Comparison of ENCODE assay signal across 9 cellular contexts in genomic region chr15:64634020-64634419, GRCh38.
DNase-seq lines count a peak whose midpoint lies in the region; ATAC-seq, FAIRE-seq and TF ChIP-seq lines count a peak whose summit lies in the region.
"Had no signal": no experiment of that assay in that cellular context is flagged by ENCODE, and none has a peak within 500 bp of the region (broad histone marks: within the 10 kb centered on the region; RNA-seq: fewer than 3 reads in every experiment).

No MANE protein-coding gene starts in this region.

- peak; percentile 83 for FAIRE-seq in GM12892 (lab: Jason Lieb, UNC)
- FAIRE-seq: islet of Langerhans had no signal

- no peak for TF ChIP-seq CTCF in chondrocyte (IDR thresholded peaks at IDR 0.05)

- peak overlapping the region; percentile 61 for H3K27ac Mint-ChIP-seq in activated T-helper 17 cell treated with anti-CD3 and anti-CD28 coated beads, Interleukin-2, amount 50 U/mL, for 72 hours
- peak overlapping the region; percentile 76 to 89 for H3K27ac Mint-ChIP-seq in natural killer cell treated with Interleukin-12 subunit alpha and Interleukin-12 subunit beta and Interleukin-15 and Interleukin-18, amount 100 ng/mL, for 72 hours
- no peak overlapping the region for H3K27ac Mint-ChIP-seq in chondrocyte (ENCODE audit: unreplicated experiment)

- DNase-seq in GM12892 (ENCODE audit: insufficient read length) = peak; percentile 23
- peak; percentile 66 to 76 for DNase-seq in Kasumi-1 (lab: John Stamatoyannopoulos, UW)
- DNase-seq in natural killer cell treated with Interleukin-12 subunit alpha and Interleukin-12 subunit beta and Interleukin-15 and Interleukin-18, amount 100 ng/mL, for 72 hours (ENCODE audit: low spot score) = no peak
- no peak for DNase-seq in RPMI8226
- DNase-seq in SIG-M5 (lab: John Stamatoyannopoulos, UW) = no peak
- no peak for DNase-seq in chondrocyte (ENCODE audit: low spot score)

- H3K4me3 Mint-ChIP-seq in activated T-helper 17 cell treated with anti-CD3 and anti-CD28 coated beads, Interleukin-2, amount 50 U/mL, for 72 hours = peak overlapping the region; percentile 63
- H3K4me3 Mint-ChIP-seq in natural killer cell treated with Interleukin-12 subunit alpha and Interleukin-12 subunit beta and Interleukin-15 and Interleukin-18, amount 100 ng/mL, for 72 hours = peak overlapping the region; percentile 92
- no peak overlapping the region for H3K4me3 Mint-ChIP-seq in chondrocyte (ENCODE audit: unreplicated experiment)

- H3K27me3 Mint-ChIP-seq in activated T-helper 17 cell treated with anti-CD3 and anti-CD28 coated beads, Interleukin-2, amount 50 U/mL, for 72 hours = no peaks in the 10 kb centered on the region
- no peaks in the 10 kb centered on the region for H3K27me3 Mint-ChIP-seq in natural killer cell treated with Interleukin-12 subunit alpha and Interleukin-12 subunit beta and Interleukin-15 and Interleukin-18, amount 100 ng/mL, for 72 hours
- no peaks in the 10 kb centered on the region for H3K27me3 Mint-ChIP-seq in chondrocyte (ENCODE audit: low read depth)

- TF ChIP-seq POLR2A in GM12892 (IDR thresholded peaks at IDR 0.05; ENCODE audit: low read depth, low read length) = no peak

- peaks cover 26% of the 10 kb centered on the region for H3K36me3 Mint-ChIP-seq in activated T-helper 17 cell treated with anti-CD3 and anti-CD28 coated beads, Interleukin-2, amount 50 U/mL, for 72 hours (ENCODE audit: low read depth)
- peaks cover 9% of the 10 kb centered on the region for H3K36me3 Mint-ChIP-seq in natural killer cell treated with Interleukin-12 subunit alpha and Interleukin-12 subunit beta and Interleukin-15 and Interleukin-18, amount 100 ng/mL, for 72 hours
- H3K36me3 Mint-ChIP-seq in chondrocyte (ENCODE audit: low read depth) = peaks cover 8% of the 10 kb centered on the region

- peaks cover 37% of the 10 kb centered on the region for H3K4me1 Mint-ChIP-seq in activated T-helper 17 cell treated with anti-CD3 and anti-CD28 coated beads, Interleukin-2, amount 50 U/mL, for 72 hours
- H3K4me1 Mint-ChIP-seq in natural killer cell treated with Interleukin-12 subunit alpha and Interleukin-12 subunit beta and Interleukin-15 and Interleukin-18, amount 100 ng/mL, for 72 hours (ENCODE audit: low read depth in 2 of 2) = peaks cover 32 to 60% of the 10 kb centered on the region in 2 donors
- H3K4me1 Mint-ChIP-seq in chondrocyte (ENCODE audit: low read depth) = peaks cover 39% of the 10 kb centered on the region

- H3K9me3 Mint-ChIP-seq in activated T-helper 17 cell treated with anti-CD3 and anti-CD28 coated beads, Interleukin-2, amount 50 U/mL, for 72 hours = no peaks in the 10 kb centered on the region
- no peaks in the 10 kb centered on the region for H3K9me3 Mint-ChIP-seq in natural killer cell treated with Interleukin-12 subunit alpha and Interleukin-12 subunit beta and Interleukin-15 and Interleukin-18, amount 100 ng/mL, for 72 hours
- H3K9me3 Mint-ChIP-seq in chondrocyte (ENCODE audit: low read depth) = peaks cover 13% of the 10 kb centered on the region

- ATAC-seq in GM21576 (IDR thresholded peaks at IDR 0.05; ENCODE audit: unreplicated experiment) = peak; percentile 65
- ATAC-seq in activated T-helper 17 cell treated with anti-CD3 and anti-CD28 coated beads, Interleukin-2, amount 50 U/mL, for 72 hours (replicated peaks) = peak; percentile 86
- ATAC-seq in natural killer cell treated with Interleukin-12 subunit alpha and Interleukin-12 subunit beta and Interleukin-15 and Interleukin-18, amount 100 ng/mL, for 72 hours = peak; percentile 84 to 90

Comparison
In these comparisons a context has a peak if more than half of its experiments do, and no peak if none do; other contexts are left out.
1. DNase-seq: peak in GM12892 (single experiment) and Kasumi-1 (2 of 2); none in natural killer cell treated with Interleukin-12 subunit alpha and Interleukin-12 subunit beta and Interleukin-15 and Interleukin-18, amount 100 ng/mL, for 72 hours (single experiment), RPMI8226 (single experiment), SIG-M5 (single experiment) and chondrocyte (single experiment).
2. Peak in every context shown above with its lines, with median percentiles within 50 percentile points of each other: ATAC-seq.